ENCODE assay signal across 20 cellular contexts in the genomic region with DNA sequence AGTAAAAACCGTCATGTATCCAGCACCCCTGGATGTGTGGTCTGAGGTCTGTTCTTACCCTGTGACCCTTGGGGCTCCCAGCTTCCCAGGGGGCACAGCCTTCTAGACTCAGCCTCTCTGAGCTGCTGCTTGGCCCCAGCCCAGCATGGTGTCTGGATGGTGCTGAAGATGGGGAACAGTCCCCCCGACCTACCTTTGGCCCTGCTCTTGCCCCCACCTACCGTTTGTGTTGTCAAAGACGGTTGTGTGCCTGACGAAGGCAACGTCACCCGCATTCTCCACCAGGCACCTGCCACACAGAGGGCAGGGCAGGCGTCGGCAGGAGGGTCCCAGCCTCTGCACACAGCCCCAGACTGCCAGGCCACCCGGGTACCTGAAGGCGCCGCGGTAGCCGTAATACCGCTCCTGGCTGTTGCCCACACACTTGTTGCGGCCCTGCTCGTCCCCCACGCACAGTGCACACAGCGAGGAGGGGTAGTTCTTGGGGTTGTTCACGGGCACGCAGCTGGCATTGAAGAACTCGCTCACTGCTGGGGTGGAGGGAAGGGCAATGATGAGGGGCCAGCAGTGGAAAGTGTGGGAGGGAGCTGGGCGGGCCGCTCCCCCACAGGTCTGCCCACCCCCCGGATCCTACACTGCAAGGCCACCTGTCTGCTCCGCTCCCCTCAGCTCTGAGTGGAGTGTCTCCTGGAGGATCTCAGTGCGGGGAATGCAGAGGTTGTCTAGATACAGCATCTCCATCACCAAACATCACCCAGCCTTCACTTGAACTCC. TPM values are rescaled to one million over a fixed set of nuclear protein-coding genes. Genes with fewer than 3 reads are reported as not detected.
DNase-seq lines count a peak whose midpoint lies in the region; ATAC-seq, FAIRE-seq and TF ChIP-seq lines count a peak whose summit lies in the region.
"Had no signal": no experiment of that assay in that cellular context is flagged by ENCODE, and none has a peak within 500 bp of the region (broad histone marks: within the 10 kb centered on the region; RNA-seq: fewer than 3 reads in every experiment).

No MANE protein-coding gene starts in this region.

- no peak overlapping the region for H2BK5ac ChIP-seq in neuronal stem cell (ENCODE audit: low read length)

- no peak overlapping the region for H3K27ac ChIP-seq in left ventricle myocardium inferior (replicated peaks)
- no peak overlapping the region for H3K27ac ChIP-seq in kidney (ENCODE audit: low read depth in 2 of 2, low read length in 2 of 2)
- no peak overlapping the region for H3K27ac ChIP-seq in neuronal stem cell (replicated peaks; ENCODE audit: low read length)
- H3K27ac ChIP-seq: HL-60 had no signal

- no peaks in the 10 kb centered on the region for H3K79me1 ChIP-seq in neuronal stem cell (ENCODE audit: low read depth, low read length)

- no peak overlapping the region for H2BK120ac ChIP-seq in neuronal stem cell (ENCODE audit: low read depth, low read length)

- H3K36me3 ChIP-seq in left ventricle myocardium inferior: no peaks in the 10 kb centered on the region
- H3K36me3 ChIP-seq in kidney (ENCODE audit: control insufficient read depth in 1 of 2, insufficient read depth in 2 of 2, low read length in 2 of 2): no peaks in the 10 kb centered on the region
- peaks cover 0 to 1% of the 10 kb centered on the region in 2 donors for H3K36me3 ChIP-seq in neuronal stem cell (replicated peaks in 1 of 2; ENCODE audit: control insufficient read depth in 2 of 2, insufficient read depth in 2 of 2, low read length in 2 of 2)

- peak overlapping the region; percentile 24 for H2AK5ac ChIP-seq in neuronal stem cell (ENCODE audit: low read depth, low read length)

- intact Hi-C loops in Right ventricle myocardium superior (cut with DNase I) (no loop called here), left ventricle myocardium inferior (cut with micrococcal nuclease) (loop anchor here (10.0 kb wide), 1 partner anchor 176 kb away; no protein-coding TSS in a partner anchor), kidney (cut with DNase I) (no loop called here)

- no peak overlapping the region for H2BK12ac ChIP-seq in neuronal stem cell (ENCODE audit: low read length)

- no peak overlapping the region for H2BK15ac ChIP-seq in neuronal stem cell (ENCODE audit: low read length)

- H3K4ac ChIP-seq in neuronal stem cell (ENCODE audit: low read length): no peak overlapping the region

- WGBS in neuronal stem cell (ENCODE audit: extremely low coverage in 2 of 2, insufficient read length in 2 of 2, insufficient replicate concordance in 1 of 2), 2 donors: no CpG with 5 or more reads among the region's 27 CpGs

- no peak overlapping the region for H3K9ac ChIP-seq in kidney (ENCODE audit: low read length in 2 of 2)
- peak overlapping the region; percentile 64 for H3K9ac ChIP-seq in neuronal stem cell (ENCODE audit: low read depth, low read length, poor library complexity)

- no peak for FAIRE-seq in kidney (lab: Jason Lieb, UNC)
- FAIRE-seq: D721Med, G401.6, GM12891 had no signal

- H3K4me3 ChIP-seq in left ventricle myocardium inferior: no peak overlapping the region
- no peak overlapping the region for H3K4me3 ChIP-seq in kidney (ENCODE audit: low read length in 2 of 2)
- no peak overlapping the region for H3K4me3 ChIP-seq in neuronal stem cell (ENCODE audit: low read length in 2 of 2)
- H3K4me3 ChIP-seq: GM23338 had no signal

- DNase-seq in Right ventricle myocardium superior (peak; percentile 30), left ventricle myocardium inferior (no peak), kidney (peak; percentile 32), neuronal stem cell (ENCODE audit: low spot score) (no peak), D341Med (ENCODE audit: low spot score) (no peak)
- DNase-seq: ACHN; C1 segment of cervical spinal cord; CD4-positive, alpha-beta memory T cell; DMS153; DMS79 treated with DMSO at 0.1 percent for 48 hours; EL; H9; KBM-7 had no signal

- H4K91ac ChIP-seq in neuronal stem cell (ENCODE audit: low read depth, low read length, poor library complexity): no peak overlapping the region

- ATAC-seq in Right ventricle myocardium superior (ENCODE audit: poor library complexity) (no peak), HG03378 (IDR thresholded peaks at IDR 0.05; ENCODE audit: unreplicated experiment) (no peak), HG03139 (IDR thresholded peaks at IDR 0.05; ENCODE audit: unreplicated experiment) (no peak)
- ATAC-seq: GM23338 had no signal

- H3K14ac ChIP-seq in neuronal stem cell (ENCODE audit: low read length): no peak overlapping the region

- peaks cover 7% of the 10 kb centered on the region for H3K27me3 ChIP-seq in left ventricle myocardium inferior (ENCODE audit: low read depth)
- H3K27me3 ChIP-seq in neuronal stem cell (ENCODE audit: control insufficient read depth in 3 of 3, insufficient read depth in 3 of 3, low read depth in 1 of 3, low read length in 3 of 3): peaks cover 0 to 5% (median 0%) of the 10 kb centered on the region in 3 experiments

- H3K4me2 ChIP-seq in neuronal stem cell (ENCODE audit: insufficient read depth, low read length, poor library complexity, severe bottlenecking): no peak overlapping the region
- H3K4me2 ChIP-seq: GM23338 had no signal

- peaks cover 5% of the 10 kb centered on the region for H3K4me1 ChIP-seq in left ventricle myocardium inferior
- peaks cover 0 to 3% of the 10 kb centered on the region in 2 donors for H3K4me1 ChIP-seq in kidney (ENCODE audit: control insufficient read depth in 1 of 2, insufficient read depth in 1 of 2, low read depth in 1 of 2, low read length in 2 of 2)
- H3K4me1 ChIP-seq in neuronal stem cell (ENCODE audit: control insufficient read depth in 2 of 2, insufficient read depth in 1 of 2, low read depth in 1 of 2, low read length in 2 of 2): peaks cover 13 to 16% of the 10 kb centered on the region in 2 donors

- H2AFZ ChIP-seq in neuronal stem cell (ENCODE audit: low read length): no peak overlapping the region
- H2AFZ ChIP-seq: GM23338 had no signal

- H3K18ac ChIP-seq in neuronal stem cell (ENCODE audit: low read length): peak overlapping the region; percentile 5

- H3K9me3 ChIP-seq in left ventricle myocardium inferior (replicated peaks) (no peaks in the 10 kb centered on the region), kidney (ENCODE audit: control insufficient read depth in 1 of 2, low read length in 2 of 2) (no peaks in the 10 kb centered on the region), neuronal stem cell (replicated peaks in 1 of 2; ENCODE audit: control insufficient read depth in 2 of 2, insufficient read depth in 1 of 2, low read depth in 1 of 2, low read length in 2 of 2) (peaks cover 0 to 15% of the 10 kb centered on the region in 2 donors)

- H4K8ac ChIP-seq in neuronal stem cell (ENCODE audit: low read depth, low read length): no peak overlapping the region

- peak overlapping the region; percentile 62 for H3K23ac ChIP-seq in neuronal stem cell (ENCODE audit: low read depth, low read length, poor library complexity)

- TF ChIP-seq CTCF in left ventricle myocardium inferior (IDR thresholded peaks at IDR 0.05; ENCODE audit: borderline replicate concordance) (no peak), kidney (IDR thresholded peaks at IDR 0.05; ENCODE audit: borderline replicate concordance, extremely low read depth, insufficient read depth) (no peak)

RNA-seq across cellular contexts. Expression of a gene that starts 21.0 kb away (rescaled TPM):
- total RNA-seq in Right ventricle myocardium superior (3.1 TPM), left ventricle myocardium inferior (9.6 TPM), kidney (8.7 TPM)
- 6.1 TPM for polyA plus RNA-seq in kidney (ENCODE audit: insufficient read depth, low read depth, low replicate concordance)
- polyA plus RNA-seq in neuronal stem cell (2013, experiment 1 of 2): 4.6 TPM
- 5.0 TPM for polyA plus RNA-seq in neuronal stem cell (2013, experiment 2 of 2)

RNA-seq across cellular contexts. Expression of a gene that starts 40.0 kb away (rescaled TPM):
- 2.2 TPM for total RNA-seq in Right ventricle myocardium superior
- total RNA-seq in left ventricle myocardium inferior: 3.7 TPM
- total RNA-seq in kidney: 3.5 TPM
- polyA plus RNA-seq in kidney (ENCODE audit: insufficient read depth, low read depth, low replicate concordance): 1.4 TPM
- polyA plus RNA-seq in neuronal stem cell (2013, experiment 1 of 2): 2.0 TPM
- polyA plus RNA-seq in neuronal stem cell (2013, experiment 2 of 2): 1.6 TPM
- total RNA-seq: GM23338 had no signal

Comparison
In these comparisons a context has a peak if more than half of its experiments do, and no peak if none do; other contexts are left out.
1. DNase-seq: peak in Right ventricle myocardium superior (single experiment) and kidney (single experiment); none in left ventricle myocardium inferior (single experiment), neuronal stem cell (single experiment) and D341Med (single experiment).